1 cellular context compared by ENCODE assay signal in the genomic region with DNA sequence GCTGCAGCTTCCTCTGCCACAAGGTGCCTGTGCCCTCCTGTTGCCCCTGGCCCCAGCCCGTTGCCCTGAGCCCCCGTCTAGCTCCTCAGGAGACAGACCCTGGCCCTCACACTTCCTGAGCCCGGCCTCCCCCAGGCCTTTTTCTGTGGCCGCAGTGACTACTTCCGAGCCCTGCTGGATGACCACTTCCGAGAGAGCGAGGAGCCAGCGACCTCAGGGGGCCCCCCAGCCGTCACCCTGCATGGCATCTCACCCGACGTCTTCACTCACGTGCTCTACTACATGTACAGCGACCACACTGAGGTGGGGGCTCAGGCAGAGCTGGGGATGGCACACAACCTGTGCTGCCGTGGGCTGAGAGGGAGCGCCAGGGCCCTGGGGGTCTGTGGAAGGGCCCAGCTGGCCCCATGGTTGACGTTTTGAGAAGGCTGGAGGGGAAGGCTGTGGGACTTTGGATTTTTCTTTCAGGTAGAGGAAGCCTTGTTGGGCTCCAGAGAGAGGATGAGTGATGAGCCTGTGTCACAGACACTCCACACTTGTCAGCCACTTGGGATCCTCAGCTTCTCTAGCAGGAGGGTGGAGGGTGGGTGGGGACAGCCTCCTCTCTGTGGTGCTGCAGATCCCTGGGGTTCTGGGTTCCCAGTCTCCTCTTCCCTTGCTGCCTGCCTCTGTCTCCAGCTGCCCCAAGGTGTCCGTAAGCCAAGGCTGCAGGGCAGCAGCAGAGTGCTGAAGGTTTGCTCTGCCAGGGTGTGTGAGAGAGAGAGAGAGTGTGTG.
TF ChIP-seq lines count a peak whose summit lies in the region.

No MANE protein-coding gene starts in this region.

TF ChIP-seq in HepG2, 621 proteins besides CTCF, POLR2A, EP300 and RAD21:
- no peak for TF ChIP-seq FLYWCH1 (CRISPR knock-in tag; IDR thresholded peaks at IDR 0.05)
- no peak for TF ChIP-seq SRSF4 (IDR thresholded peaks at IDR 0.05; ENCODE audit: low read depth, low read length, poor library complexity, severe bottlenecking)
- TF ChIP-seq HOXA3 (CRISPR knock-in tag; IDR thresholded peaks at IDR 0.05) = no peak
- TF ChIP-seq ZNF274 (CRISPR knock-in tag; IDR thresholded peaks at IDR 0.05) = no peak
- no peak for TF ChIP-seq FOXO1 (CRISPR knock-in tag; IDR thresholded peaks at IDR 0.05)
- TF ChIP-seq ZKSCAN1 (IDR thresholded peaks at IDR 0.05; ENCODE audit: low read length) = no peak
- no peak for TF ChIP-seq RFXANK (CRISPR knock-in tag; IDR thresholded peaks at IDR 0.05)
TF ChIP-seq in HepG2: peak in this region for 0.
